ENCODE assay signal across 10 cellular contexts in genomic region chr1:201589186-201589585, GRCh38.
"Had no signal": no experiment of that assay in that cellular context is flagged by ENCODE, and none has a peak within 500 bp of the region (broad histone marks: within the 10 kb centered on the region; RNA-seq: fewer than 3 reads in every experiment).

No MANE protein-coding gene starts in this region.

- FAIRE-seq: H54 had no signal

- H3K9me3 ChIP-seq: HAP-1 had no signal

- H3K9ac ChIP-seq: GM23248 had no signal

- H3K4me2 ChIP-seq: GM23338 had no signal

- ATAC-seq: GM23338, HCT116 had no signal

- H3K4me1 ChIP-seq: HAP-1 had no signal

- H3K27ac Mint-ChIP-seq: GM23338, HFFc6 had no signal

- H3K9me3 Mint-ChIP-seq: GM23338, H9, HFFc6 had no signal

- DNase-seq: GM23248, GOT3, H7, H9, HCEC 1CT, HFFc6 had no signal

- H3K36me3 ChIP-seq: HAP-1 had no signal

- H2AFZ ChIP-seq: GM23248, GM23338 had no signal

- H3K27ac ChIP-seq: GM23248 had no signal

- H3K4me3 ChIP-seq: GM23248, GM23338, HAP-1 had no signal

- H3K4me3 Mint-ChIP-seq: GM23338, H9, HFFc6 had no signal
